8 cellular contexts compared by ENCODE assay signal in genomic region chr4:121307441-121308327, GRCh38.
A peak's percentile ranks its signal among the peaks of the same experiment; 100 is the strongest.
DNase-seq lines count a peak whose midpoint lies in the region; ATAC-seq and TF ChIP-seq lines count a peak whose summit lies in the region.

No MANE protein-coding gene starts in this region.

- peak; percentile 44 for TF ChIP-seq CTCF in osteocyte (IDR thresholded peaks at IDR 0.05)

- no peaks in the 10 kb centered on the region for H3K27me3 Mint-ChIP-seq in effector memory CD8-positive, alpha-beta T cell
- H3K27me3 Mint-ChIP-seq in osteocyte (ENCODE audit: unreplicated experiment), result peaks cover 13% of the 10 kb centered on the region

- DNase-seq in activated gamma-delta T cell treated with Interleukin-2 at 50 U/mL for 16 hours (peak; percentile 27), activated gamma-delta T cell (lab: John Stamatoyannopoulos, UW) (no peak), H4 (ENCODE audit: low spot score) (peak; percentile 72), KBM-7 (peak; percentile 36), T-helper 22 cell (ENCODE audit: low read depth) (peak; percentile 2), osteocyte (ENCODE audit: extremely low spot score, unreplicated experiment) (no peak), GOT3 (lab: John Stamatoyannopoulos, UW) (no peak)
- DNase-seq in effector memory CD8-positive, alpha-beta T cell, result peak; percentile 40 to 52 (median 44)

- peaks cover 9 to 14% of the 10 kb centered on the region in 2 donors for H3K4me1 Mint-ChIP-seq in effector memory CD8-positive, alpha-beta T cell (ENCODE audit: low read depth in 2 of 2)
- H3K4me1 Mint-ChIP-seq in osteocyte (ENCODE audit: unreplicated experiment), result no peaks in the 10 kb centered on the region

- H3K27ac Mint-ChIP-seq in effector memory CD8-positive, alpha-beta T cell, result peak overlapping the region in 1 of 2 donors; percentile 29
- H3K27ac Mint-ChIP-seq in osteocyte (ENCODE audit: unreplicated experiment), result no peak overlapping the region

- H3K9me3 Mint-ChIP-seq in effector memory CD8-positive, alpha-beta T cell, result no peaks in the 10 kb centered on the region
- H3K9me3 Mint-ChIP-seq in osteocyte (ENCODE audit: unreplicated experiment), result no peaks in the 10 kb centered on the region

- peak; percentile 69 for ATAC-seq in effector memory CD8-positive, alpha-beta T cell (replicated peaks)

- peak overlapping the region in 1 of 2 donors; percentile 18 for H3K4me3 Mint-ChIP-seq in effector memory CD8-positive, alpha-beta T cell
- H3K4me3 Mint-ChIP-seq in osteocyte (ENCODE audit: unreplicated experiment), result no peak overlapping the region

- in situ Hi-C loops in KBM-7 (cut with MboI; ENCODE audit: low pct_unique_long_range_greater_than_20kb, low sequenced_read_pairs), result no loop called here

- no peaks in the 10 kb centered on the region for H3K36me3 Mint-ChIP-seq in effector memory CD8-positive, alpha-beta T cell (ENCODE audit: insufficient read depth)
- no peaks in the 10 kb centered on the region for H3K36me3 Mint-ChIP-seq in osteocyte (ENCODE audit: unreplicated experiment)

Comparison
In these comparisons a context has a peak if more than half of its experiments do, and no peak if none do; other contexts are left out.
1. DNase-seq: peak in activated gamma-delta T cell treated with Interleukin-2 at 50 U/mL for 16 hours (single experiment), H4 (single experiment), KBM-7 (single experiment), T-helper 22 cell (single experiment) and effector memory CD8-positive, alpha-beta T cell (3 of 3); none in activated gamma-delta T cell (single experiment), osteocyte (single experiment) and GOT3 (single experiment).